In the genomic region with DNA sequence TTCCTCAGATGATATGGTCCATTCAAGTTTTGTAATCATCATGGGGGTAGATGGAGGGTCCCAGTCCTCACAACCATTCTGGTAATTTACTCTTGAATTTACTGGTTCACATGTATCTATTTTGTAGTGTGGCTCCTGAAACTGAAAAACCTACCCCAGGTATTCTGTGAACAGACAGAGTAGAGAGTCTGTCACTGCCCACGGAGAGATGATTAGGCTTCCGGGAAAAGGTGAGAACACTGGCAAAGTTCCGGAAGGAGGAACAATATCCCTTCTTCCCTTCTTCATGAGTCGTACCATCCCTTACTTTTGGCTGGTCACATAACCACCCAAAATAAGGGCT, we compare ENCODE assay signal across 12 cellular contexts.
DNase-seq lines count a peak whose midpoint lies in the region; ATAC-seq and TF ChIP-seq lines count a peak whose summit lies in the region.
"Had no signal": no experiment of that assay in that cellular context is flagged by ENCODE, and none has a peak within 500 bp of the region (broad histone marks: within the 10 kb centered on the region; RNA-seq: fewer than 3 reads in every experiment).

No MANE protein-coding gene starts in this region.

- peaks cover 29% of the 10 kb centered on the region for H3K36me3 Mint-ChIP-seq in activated naive CD4-positive, alpha-beta T cell treated with anti-CD3 and anti-CD28 coated beads for 36 hours (ENCODE audit: low read depth)
- peaks cover 47% of the 10 kb centered on the region for H3K36me3 Mint-ChIP-seq in activated naive CD4-positive, alpha-beta T cell treated with anti-CD3 and anti-CD28 coated beads, Interleukin-2, amount 10 ng/mL, durations not matched to agents 7 days and 5 days

- peaks cover 18% of the 10 kb centered on the region for H3K4me1 ChIP-seq in PC-3 (ENCODE audit: insufficient read depth, low read length)

- peak; percentile 38 for ATAC-seq in HG02870 (IDR thresholded peaks at IDR 0.05; ENCODE audit: unreplicated experiment)
- no peak for ATAC-seq in PC-3
- ATAC-seq in stimulated activated naive CD8-positive, alpha-beta T cell treated with anti-CD3 and anti-CD28 coated beads, Interleukin-15, Interleukin-2, amounts not matched to agents 100 U/mL and 50 U/mL, for 24 hours, result peak; percentile 4
- no peak for ATAC-seq in left lobe of liver
- ATAC-seq in HG02970 (IDR thresholded peaks at IDR 0.05; ENCODE audit: low FRiP score, unreplicated experiment), result no peak
- ATAC-seq: HepG2 had no signal

- H3K9me3 ChIP-seq in PC-3 (ENCODE audit: low read length), result no peaks in the 10 kb centered on the region

- H3K4me3 Mint-ChIP-seq in activated naive CD4-positive, alpha-beta T cell treated with anti-CD3 and anti-CD28 coated beads for 36 hours, result no peak overlapping the region
- H3K4me3 Mint-ChIP-seq in activated naive CD4-positive, alpha-beta T cell treated with anti-CD3 and anti-CD28 coated beads, Interleukin-2, amount 10 ng/mL, durations not matched to agents 7 days and 5 days, result no peak overlapping the region

- H3K9me3 Mint-ChIP-seq in activated naive CD4-positive, alpha-beta T cell treated with anti-CD3 and anti-CD28 coated beads for 36 hours, result peaks cover 3% of the 10 kb centered on the region
- peaks cover 4% of the 10 kb centered on the region for H3K9me3 Mint-ChIP-seq in activated naive CD4-positive, alpha-beta T cell treated with anti-CD3 and anti-CD28 coated beads, Interleukin-2, amount 10 ng/mL, durations not matched to agents 7 days and 5 days

- peaks cover 86% of the 10 kb centered on the region for H3K4me1 Mint-ChIP-seq in activated naive CD4-positive, alpha-beta T cell treated with anti-CD3 and anti-CD28 coated beads for 36 hours (ENCODE audit: low read depth)
- peaks cover 52% of the 10 kb centered on the region for H3K4me1 Mint-ChIP-seq in activated naive CD4-positive, alpha-beta T cell treated with anti-CD3 and anti-CD28 coated beads, Interleukin-2, amount 10 ng/mL, durations not matched to agents 7 days and 5 days

- no peaks in the 10 kb centered on the region for H3K9me2 ChIP-seq in PC-3 (replicated peaks; ENCODE audit: low read length)

- intact Hi-C loops in activated naive CD4-positive, alpha-beta T cell treated with anti-CD3 and anti-CD28 coated beads for 36 hours (cut with micrococcal nuclease), result no loop called here
- intact Hi-C loops in PC-3 (cut with micrococcal nuclease), result no loop called here

- no peaks in the 10 kb centered on the region for H3K27me3 ChIP-seq in PC-3 (ENCODE audit: low read length)

- H3K4me3 ChIP-seq in PC-3 (ENCODE audit: low read length), result no peak overlapping the region

- no peak for DNase-seq in activated naive CD4-positive, alpha-beta T cell treated with anti-CD3 and anti-CD28 coated beads for 36 hours
- DNase-seq in activated naive CD4-positive, alpha-beta T cell treated with anti-CD3 and anti-CD28 coated beads, Interleukin-2, amount 10 ng/mL, durations not matched to agents 7 days and 5 days, result no peak
- DNase-seq in PC-3, result no peak
- no peak for DNase-seq in stimulated activated naive CD8-positive, alpha-beta T cell treated with anti-CD3 and anti-CD28 coated beads, Interleukin-15, Interleukin-2, amounts not matched to agents 100 U/mL and 50 U/mL, for 24 hours
- no peak for DNase-seq in left lobe of liver (ENCODE audit: low spot score)
- no peak for DNase-seq in NCI-H345 treated with DMSO at 0.1 percent for 48 hours (lab: John Stamatoyannopoulos, UW; ENCODE audit: unreplicated experiment)
- DNase-seq: foreskin melanocyte, NCI-H524 treated with DMSO at 0.1 percent for 48 hours, WERI-Rb-1 had no signal

- POLR2A ChIA-PET in PC-3 (lab: Charles Lee; ENCODE audit: unreplicated experiment), result no interaction called here

- H3K27me3 Mint-ChIP-seq in activated naive CD4-positive, alpha-beta T cell treated with anti-CD3 and anti-CD28 coated beads for 36 hours (ENCODE audit: low read depth), result no peaks in the 10 kb centered on the region
- H3K27me3 Mint-ChIP-seq in activated naive CD4-positive, alpha-beta T cell treated with anti-CD3 and anti-CD28 coated beads, Interleukin-2, amount 10 ng/mL, durations not matched to agents 7 days and 5 days, result no peaks in the 10 kb centered on the region

- H3K79me2 ChIP-seq in PC-3 (ENCODE audit: low read length), result no peaks in the 10 kb centered on the region

- 0 out of 2 replicates have a peak overlapping the region, but pooled peaks have one; percentile 1 for H3K9ac ChIP-seq in PC-3 (ENCODE audit: low read length)

- H3K27ac ChIP-seq in PC-3 (ENCODE audit: low read length), result 0 out of 2 replicates have a peak overlapping the region, but pooled peaks have one; percentile 81
- H3K27ac ChIP-seq: WERI-Rb-1 had no signal

- no peak overlapping the region for H3K4me2 ChIP-seq in PC-3 (ENCODE audit: low read length)

- H3K36me3 ChIP-seq in PC-3 (ENCODE audit: low read depth, low read length), result 0 out of 2 replicates have a peak, but pooled peaks cover 3% of the 10 kb centered on the region

- no peaks in the 10 kb centered on the region for H3F3A ChIP-seq in PC-3 (ENCODE audit: low read length, unreplicated experiment)

- H4K20me1 ChIP-seq in PC-3 (ENCODE audit: low read length), result no peaks in the 10 kb centered on the region

- no peak overlapping the region for H2AFZ ChIP-seq in PC-3 (ENCODE audit: low read length)

- CTCF ChIA-PET in activated naive CD4-positive, alpha-beta T cell treated with anti-CD3 and anti-CD28 coated beads for 36 hours (lab: Charles Lee), result interaction anchor here (0.6 to 1.6 kb wide), 4 partner anchors 9 to 152 kb away, joined by 3 to 7 read pairs (median 4); no protein-coding TSS in a partner anchor
- CTCF ChIA-PET in activated naive CD4-positive, alpha-beta T cell treated with anti-CD3 and anti-CD28 coated beads, Interleukin-2, amount 10 ng/mL, durations not matched to agents 7 days and 5 days (lab: Charles Lee), result interaction anchor here (1.3 kb wide), 1 partner anchor 12 kb away, joined by 3 read pairs; no protein-coding TSS in a partner anchor
- CTCF ChIA-PET in PC-3 (lab: Charles Lee), result no interaction called here

- peak overlapping the region; percentile 85 for H3K27ac Mint-ChIP-seq in activated naive CD4-positive, alpha-beta T cell treated with anti-CD3 and anti-CD28 coated beads for 36 hours
- H3K27ac Mint-ChIP-seq in activated naive CD4-positive, alpha-beta T cell treated with anti-CD3 and anti-CD28 coated beads, Interleukin-2, amount 10 ng/mL, durations not matched to agents 7 days and 5 days, result no peak overlapping the region

- TF ChIP-seq CTCF in PC-3 (conservative IDR thresholded peaks at IDR 0.05; ENCODE audit: low read depth, low read length), result no peak

- no TSS peak for BruUV-seq in PC-3 (replicated peaks; lab: Mats Ljungman, UMichigan)

Comparison
In these comparisons a context has a peak if more than half of its experiments do, and no peak if none do; other contexts are left out.
1. ATAC-seq: peak in HG02870 (single experiment) and stimulated activated naive CD8-positive, alpha-beta T cell treated with anti-CD3 and anti-CD28 coated beads, Interleukin-15, Interleukin-2, amounts not matched to agents 100 U/mL and 50 U/mL, for 24 hours (single experiment); none in PC-3 (single experiment), left lobe of liver (single experiment) and HG02970 (single experiment).